ENCODE assay signal across 21 cellular contexts in the genomic region with DNA sequence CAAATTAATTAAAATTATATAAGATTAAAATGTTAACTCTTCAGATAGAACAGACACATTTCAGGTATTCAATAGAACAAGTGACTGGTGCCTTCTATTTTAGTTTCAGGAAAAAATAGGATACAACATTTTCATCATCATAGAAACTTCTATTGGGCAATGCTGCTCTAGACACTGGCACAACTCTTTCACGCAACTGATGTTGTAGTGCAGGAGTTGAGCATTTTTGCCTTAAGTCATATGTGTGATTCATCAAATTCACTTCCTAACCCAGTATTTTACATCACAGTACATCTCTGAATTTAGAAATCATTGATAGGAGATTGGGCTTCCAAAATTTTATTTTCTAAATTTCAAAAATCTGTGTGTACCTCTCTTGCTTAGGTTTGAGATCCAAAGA.
DNase-seq lines count a peak whose midpoint lies in the region; ATAC-seq and TF ChIP-seq lines count a peak whose summit lies in the region.
"Had no signal": no experiment of that assay in that cellular context is flagged by ENCODE, and none has a peak within 500 bp of the region (broad histone marks: within the 10 kb centered on the region; RNA-seq: fewer than 3 reads in every experiment).

No MANE protein-coding gene starts in this region.

- ATAC-seq in foreskin keratinocyte = peak; percentile 30
- ATAC-seq in GM21423 (IDR thresholded peaks at IDR 0.05; ENCODE audit: unreplicated experiment) = no peak
- no peak for ATAC-seq in HG02852 (IDR thresholded peaks at IDR 0.05; ENCODE audit: unreplicated experiment)
- ATAC-seq in HG03469 (IDR thresholded peaks at IDR 0.05; ENCODE audit: unreplicated experiment) = no peak
- ATAC-seq: GM23338, T-cell had no signal

- H3K27ac ChIP-seq in ACC112 (ENCODE audit: low read depth, low read length) (peak overlapping the region; percentile 77), foreskin keratinocyte (no peak overlapping the region)
- H3K27ac ChIP-seq: BLaER1 treated with 17β-estradiol and CSF1 and Interleukin-3, amounts not matched to agents 10 nM and 100 nM; hepatocyte had no signal

- H3K36me3 ChIP-seq in ACC112 (ENCODE audit: insufficient read depth, low read length) = no peaks in the 10 kb centered on the region
- H3K36me3 ChIP-seq: BLaER1 treated with 17β-estradiol and CSF1 and Interleukin-3, amounts not matched to agents 10 nM and 100 nM; esophagus squamous epithelium had no signal

- DNase-seq in NCI-H226 = peak; percentile 75
- DNase-seq in cardiac fibroblast (ENCODE audit: low read depth in 2 of 2) = peak; percentile 39 to 81
- peak; percentile 9 to 67 for DNase-seq in foreskin keratinocyte
- DNase-seq in activated T-cell treated with anti-CD3 and anti-CD28 coated beads, Interleukin-2, amount 50 U/mL, for 48 hours = no peak
- DNase-seq: activated naive CD4-positive, alpha-beta T cell treated with anti-CD3 and anti-CD28 coated beads for 36 hours; activated T-cell treated with anti-CD3 and anti-CD28 coated beads, Interleukin-2, amount 50 U/mL, for 24 hours; aorta; effector CD4-positive, alpha-beta T cell; esophagus squamous epithelium; immature natural killer cell; NCI-H1417; SHP77 treated with DMSO at 0.1 percent for 48 hours; substantia nigra; T-cell had no signal

- H3K4me1 ChIP-seq in ACC112 (ENCODE audit: control insufficient read depth, insufficient read depth, low read length, unreplicated experiment) (peaks cover 19% of the 10 kb centered on the region), foreskin keratinocyte (peaks cover 18% of the 10 kb centered on the region)
- H3K4me1 ChIP-seq: BLaER1 treated with 17β-estradiol and CSF1 and Interleukin-3, amounts not matched to agents 10 nM and 100 nM had no signal

- H3K27me3 ChIP-seq in ACC112 (ENCODE audit: insufficient read depth, low read length) (no peaks in the 10 kb centered on the region), foreskin keratinocyte (no peaks in the 10 kb centered on the region)
- H3K27me3 ChIP-seq: BLaER1 treated with 17β-estradiol and CSF1 and Interleukin-3, amounts not matched to agents 10 nM and 100 nM; esophagus squamous epithelium; hepatocyte had no signal

- no peaks in the 10 kb centered on the region for H3K79me2 ChIP-seq in ACC112 (ENCODE audit: control insufficient read depth, insufficient read depth, low read length, unreplicated experiment)
- H3K79me2 ChIP-seq: hepatocyte had no signal

- no peak overlapping the region for H2AFZ ChIP-seq in ACC112 (ENCODE audit: low read length, unreplicated experiment)
- H2AFZ ChIP-seq: GM23338, hepatocyte had no signal

- H3K4me3 ChIP-seq in ACC112 (ENCODE audit: low read depth, low read length) = no peak overlapping the region
- no peak overlapping the region for H3K4me3 ChIP-seq in cardiac fibroblast (replicated peaks in 1 of 2; ENCODE audit: low read depth in 2 of 2, low read length in 2 of 2)
- H3K4me3 ChIP-seq: BLaER1 treated with 17β-estradiol and CSF1 and Interleukin-3, amounts not matched to agents 10 nM and 100 nM; esophagus squamous epithelium; GM23338; hepatocyte had no signal

- no peak for TF ChIP-seq CTCF in cardiac fibroblast (IDR thresholded peaks at IDR 0.05; ENCODE audit: low read depth, low read length)
- no peak for TF ChIP-seq CTCF in foreskin keratinocyte (conservative IDR thresholded peaks at IDR 0.05)

Comparison
In these comparisons a context has a peak if more than half of its experiments do, and no peak if none do; other contexts are left out.
1. DNase-seq: peak in NCI-H226 (single experiment), cardiac fibroblast (2 of 2) and foreskin keratinocyte (2 of 2); none in activated T-cell treated with anti-CD3 and anti-CD28 coated beads, Interleukin-2, amount 50 U/mL, for 48 hours (0 of 2).